In the genomic region with DNA sequence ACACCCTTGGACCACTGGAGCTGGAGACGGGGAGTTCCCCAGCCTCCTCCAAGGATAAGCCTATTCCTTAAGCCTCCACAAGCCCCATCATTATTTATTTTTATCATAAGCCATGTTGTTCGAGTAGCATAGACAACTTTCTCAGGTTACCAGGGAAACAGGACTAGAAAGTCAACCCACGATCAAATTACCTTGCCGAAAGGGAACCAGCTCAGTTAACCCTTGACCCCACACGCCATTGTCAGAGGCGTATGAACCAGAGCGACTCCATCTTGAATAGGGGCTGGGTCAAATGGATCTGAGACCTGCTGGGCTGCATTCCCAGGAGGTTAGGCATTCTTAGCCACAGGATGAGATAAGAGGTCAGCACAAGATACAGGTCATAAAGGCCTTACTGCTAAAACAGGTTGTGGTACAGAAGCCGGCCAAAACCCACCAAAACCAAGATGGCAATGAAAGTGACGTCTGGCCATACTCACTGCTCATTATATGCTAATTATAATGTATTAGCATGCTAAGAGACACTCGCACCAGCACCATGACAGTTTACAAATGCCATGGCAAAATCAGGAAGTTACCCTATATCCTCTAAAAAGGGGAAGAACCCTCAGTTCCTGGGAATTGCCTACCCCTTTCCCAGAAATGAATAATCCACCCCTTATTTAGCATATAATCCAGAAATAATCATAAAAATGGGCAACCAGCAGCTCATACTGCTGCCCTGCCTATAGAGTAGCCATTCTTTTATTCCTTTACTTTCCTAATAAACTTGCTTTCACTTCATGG, we compare ENCODE assay signal across 9 cellular contexts. TPM values are rescaled to one million over a fixed set of nuclear protein-coding genes. Genes with fewer than 3 reads are reported as not detected.
DNase-seq lines count a peak whose midpoint lies in the region; ATAC-seq and TF ChIP-seq lines count a peak whose summit lies in the region.
"Had no signal": no experiment of that assay in that cellular context is flagged by ENCODE, and none has a peak within 500 bp of the region (broad histone marks: within the 10 kb centered on the region; RNA-seq: fewer than 3 reads in every experiment).

No MANE protein-coding gene starts in this region.

- no TSS peak for BruUV-seq in PC-3 (replicated peaks; lab: Mats Ljungman, UMichigan)

- H3K27ac ChIP-seq in PC-3 (ENCODE audit: low read length) = 0 out of 2 replicates have a peak overlapping the region, but pooled peaks have one; percentile 84
- H3K27ac ChIP-seq in caudate nucleus (ENCODE audit: low read depth, low read length) = peak overlapping the region; percentile 91
- H3K27ac ChIP-seq in mesodermal cell (ENCODE audit: low read depth, low read length, severe bottlenecking) = peak overlapping the region; percentile 86
- H3K27ac ChIP-seq in thyroid gland = peak overlapping the region in 2 of 3 donors; percentile 59 to 77

- no peak overlapping the region for H3K4me3 ChIP-seq in PC-3 (ENCODE audit: low read length)
- no peak overlapping the region for H3K4me3 ChIP-seq in mesodermal cell (ENCODE audit: extremely low read depth, insufficient read depth, low read length, poor library complexity, severe bottlenecking)
- no peak overlapping the region for H3K4me3 ChIP-seq in thyroid gland (replicated peaks in 1 of 3)
- no peak overlapping the region for H3K4me3 ChIP-seq in MG63

- no peaks in the 10 kb centered on the region for H3F3A ChIP-seq in PC-3 (ENCODE audit: low read length, unreplicated experiment)

- POLR2A ChIA-PET in PC-3 (lab: Charles Lee; ENCODE audit: unreplicated experiment) = no interaction called here

- ATAC-seq in PC-3 = no peak

- H3K36me3 ChIP-seq in PC-3 (ENCODE audit: low read depth, low read length) (no peaks in the 10 kb centered on the region), mesodermal cell (ENCODE audit: control insufficient read depth, insufficient read depth, low read length) (peaks cover 16% of the 10 kb centered on the region), thyroid gland (no peaks in the 10 kb centered on the region), MG63 (peaks cover 19% of the 10 kb centered on the region)

- CTCF ChIA-PET in PC-3 (lab: Charles Lee) = no interaction called here

- WGBS in mesodermal cell (ENCODE audit: insufficient coverage in 2 of 2), 2 experiments = 92 to 93% methylated on average over 7 to 8 of the region's 10 CpGs
- WGBS in thyroid gland, 2 donors = 72 to 90% methylated on average over 10 of the region's 10 CpGs

- no peak overlapping the region for H3K4me2 ChIP-seq in PC-3 (ENCODE audit: low read length)

- no peak overlapping the region for H2AFZ ChIP-seq in PC-3 (ENCODE audit: low read length)

- no peak for DNase-seq in PC-3
- DNase-seq in caudate nucleus (lab: John Stamatoyannopoulos, UW) = no peak
- no peak for DNase-seq in thyroid gland
- DNase-seq in inferior parietal cortex (ENCODE audit: extremely low spot score) = no peak
- DNase-seq in DMS53 (lab: John Stamatoyannopoulos, UW) = no peak
- DNase-seq in MG63 = no peak
- DNase-seq: activated B cell treated with CpG ODN at 0.5 μM for 24 hours, NCI-H526 had no signal

- H3K4me1 ChIP-seq in PC-3 (ENCODE audit: insufficient read depth, low read length) = peaks cover 37% of the 10 kb centered on the region
- H3K4me1 ChIP-seq in mesodermal cell (ENCODE audit: control insufficient read depth, insufficient read depth, low read length, poor library complexity, severe bottlenecking) = peaks cover 29% of the 10 kb centered on the region
- peaks cover 11 to 36% of the 10 kb centered on the region in 2 donors for H3K4me1 ChIP-seq in thyroid gland

- no peak overlapping the region for H3K9ac ChIP-seq in PC-3 (ENCODE audit: low read length)

- H3K27me3 ChIP-seq in PC-3 (ENCODE audit: low read length) = no peaks in the 10 kb centered on the region
- no peaks in the 10 kb centered on the region for H3K27me3 ChIP-seq in thyroid gland
- no peaks in the 10 kb centered on the region for H3K27me3 ChIP-seq in MG63

- no peak for TF ChIP-seq POLR2A in thyroid gland (IDR thresholded peaks at IDR 0.05)

- H3K9me2 ChIP-seq in PC-3 (replicated peaks; ENCODE audit: low read length) = no peaks in the 10 kb centered on the region

- TF ChIP-seq CTCF in PC-3 (conservative IDR thresholded peaks at IDR 0.05; ENCODE audit: low read depth, low read length) (no peak), thyroid gland (IDR thresholded peaks at IDR 0.05) (no peak)

- intact Hi-C loops in PC-3 (cut with micrococcal nuclease) = no loop called here
- intact Hi-C loops in thyroid gland (cut with DNase I) = no loop called here

- H4K20me1 ChIP-seq in PC-3 (ENCODE audit: low read length) = no peaks in the 10 kb centered on the region

- H3K9me3 ChIP-seq in PC-3 (ENCODE audit: low read length) (no peaks in the 10 kb centered on the region), mesodermal cell (ENCODE audit: control insufficient read depth, low read length) (no peaks in the 10 kb centered on the region), thyroid gland (no peaks in the 10 kb centered on the region), MG63 (no peaks in the 10 kb centered on the region)

- peaks cover 64% of the 10 kb centered on the region for H3K79me2 ChIP-seq in PC-3 (ENCODE audit: low read length)

RNA-seq across cellular contexts. Expression of gene SYNJ2, which starts 22.4 kb away (rescaled TPM):
- total RNA-seq in PC-3 (2014; rRNA removed) (21.5 and 24.9 TPM in 2 replicates), thyroid gland (10 to 100 TPM; 11.3 to 22.7 (median 13.5) TPM)
- polyA plus RNA-seq in mesodermal cell (2013, experiment 1 of 2) = 12.6 TPM
- 9.9 TPM for polyA plus RNA-seq in mesodermal cell (2013, experiment 2 of 2)
- 21.8 and 35.5 TPM in 2 replicates for total RNA-seq in MG63 (2014; rRNA removed; shearing (Covaris generic); ENCODE audit: low replicate concordance)
